In genomic region chr22:19265779-19266178, GRCh38 we compare ENCODE assay signal across 35 cellular contexts.
"Had no signal": no experiment of that assay in that cellular context is flagged by ENCODE, and none has a peak within 500 bp of the region (broad histone marks: within the 10 kb centered on the region; RNA-seq: fewer than 3 reads in every experiment).

No MANE protein-coding gene starts in this region.

- H3K27me3 ChIP-seq: MG63 had no signal

- H3K36me3 ChIP-seq: MG63 had no signal

- H3K4me3 ChIP-seq: MG63 had no signal

- DNase-seq: Karpas-422, Kasumi-1, MG63, MM.1S, MV-4-11, NCI-H1048, NCI-H1092, NCI-H1092 treated with DMSO at 0.1 percent for 48 hours, NCI-H1105, NCI-H1105 treated with DMSO at 0.1 percent for 48 hours, NCI-H1417, NCI-H1417 treated with DMSO at 0.1 percent for 48 hours, NCI-H1436, NCI-H1436 treated with DMSO at 0.1 percent for 48 hours, NCI-H146, NCI-H1694, NCI-H1694 treated with DMSO at 0.1 percent for 48 hours, NCI-H187, NCI-H187 treated with DMSO at 0.1 percent for 48 hours, NCI-H1930, NCI-H2029, NCI-H2029 treated with DMSO at 0.1 percent for 48 hours, NCI-H2081, NCI-H2081 treated with DMSO at 0.1 percent for 48 hours, NCI-H2107, NCI-H2171, NCI-H2171 treated with DMSO at 0.1 percent for 48 hours, NCI-H2227 treated with DMSO at 0.1 percent for 48 hours, NCI-H226, NCI-H345, NCI-H446, NCI-H446 treated with DMSO at 0.1 percent for 48 hours, NCI-H510A, NCI-H510A treated with DMSO at 0.1 percent for 48 hours, NCI-H524 had no signal
